In genomic region chr12:13362260-13362841, GRCh38 we compare ENCODE assay signal across 8 cellular contexts.
DNase-seq lines count a peak whose midpoint lies in the region; ATAC-seq and TF ChIP-seq lines count a peak whose summit lies in the region.

No MANE protein-coding gene starts in this region.

- H3K27me3 ChIP-seq in foreskin keratinocyte: peaks cover 22% of the 10 kb centered on the region

- H3K4me1 Mint-ChIP-seq in osteocyte (ENCODE audit: unreplicated experiment): no peaks in the 10 kb centered on the region

- no peaks in the 10 kb centered on the region for H3K9me3 Mint-ChIP-seq in osteocyte (ENCODE audit: unreplicated experiment)

- no peak overlapping the region for H3K27ac Mint-ChIP-seq in osteocyte (ENCODE audit: unreplicated experiment)

- H3K4me1 ChIP-seq in foreskin keratinocyte: no peaks in the 10 kb centered on the region

- no peak overlapping the region for H3K27ac ChIP-seq in foreskin keratinocyte

- ATAC-seq in GM18519 (IDR thresholded peaks at IDR 0.05; ENCODE audit: low FRiP score, unreplicated experiment) (peak; percentile 96), HG03139 (IDR thresholded peaks at IDR 0.05; ENCODE audit: unreplicated experiment) (peak; percentile 96), foreskin keratinocyte (peak; percentile 96), HG03571 (IDR thresholded peaks at IDR 0.05; ENCODE audit: unreplicated experiment) (no peak)

- H3K36me3 Mint-ChIP-seq in osteocyte (ENCODE audit: unreplicated experiment): no peaks in the 10 kb centered on the region

- H3K4me3 Mint-ChIP-seq in osteocyte (ENCODE audit: unreplicated experiment): no peak overlapping the region

- DNase-seq in Ammon's horn (ENCODE audit: low spot score) (peak; percentile 73), NCI-H2227 treated with DMSO at 0.1 percent for 48 hours (lab: John Stamatoyannopoulos, UW) (peak; percentile 14), foreskin keratinocyte (peak in 1 of 2 donors; percentile 49), osteocyte (ENCODE audit: extremely low spot score, unreplicated experiment) (no peak)
- DNase-seq in activated CD4-positive, alpha-beta T cell treated with anti-CD3 and anti-CD28 coated beads, Interleukin-2, amount 50 U/mL, for 48 hours: peak; percentile 59 to 71

- TF ChIP-seq CTCF in foreskin keratinocyte (conservative IDR thresholded peaks at IDR 0.05) (peak; percentile 77), osteocyte (IDR thresholded peaks at IDR 0.05) (peak; percentile 67)

- peaks cover 39% of the 10 kb centered on the region for H3K27me3 Mint-ChIP-seq in osteocyte (ENCODE audit: unreplicated experiment)
